11 cellular contexts compared by ENCODE assay signal in genomic region chr2:40256649-40257048, GRCh38.
DNase-seq lines count a peak whose midpoint lies in the region; ATAC-seq and TF ChIP-seq lines count a peak whose summit lies in the region.
"Had no signal": no experiment of that assay in that cellular context is flagged by ENCODE, and none has a peak within 500 bp of the region (broad histone marks: within the 10 kb centered on the region; RNA-seq: fewer than 3 reads in every experiment).

No MANE protein-coding gene starts in this region.

- no peak overlapping the region for H3K4me3 Mint-ChIP-seq in chondrocyte (ENCODE audit: unreplicated experiment)
- H3K4me3 Mint-ChIP-seq in activated CD8-positive, alpha-beta T cell treated with anti-CD3 and anti-CD28 coated beads for 36 hours = no peak overlapping the region
- H3K4me3 Mint-ChIP-seq: activated naive CD4-positive, alpha-beta T cell treated with anti-CD3 and anti-CD28 coated beads for 36 hours had no signal

- DNase-seq in left ventricle myocardium superior (no peak), right atrium auricular region (ENCODE audit: low spot score) (no peak), NB4 (ENCODE audit: low read depth) (peak; percentile 24), chondrocyte (ENCODE audit: low spot score) (no peak), upper lobe of right lung (no peak)
- DNase-seq in stimulated activated CD4-positive, alpha-beta T cell treated with anti-CD3 and anti-CD28 coated beads, Interleukin-15, amount 100 ng/mL, for 24 hours = no peak
- no peak for DNase-seq in activated CD8-positive, alpha-beta T cell treated with anti-CD3 and anti-CD28 coated beads for 36 hours
- DNase-seq: activated naive CD4-positive, alpha-beta T cell treated with anti-CD3 and anti-CD28 coated beads for 36 hours; retina had no signal

- POLR2A ChIA-PET in activated CD8-positive, alpha-beta T cell treated with anti-CD3 and anti-CD28 coated beads for 36 hours (lab: Charles Lee) = no interaction called here

- no peaks in the 10 kb centered on the region for H3K36me3 ChIP-seq in right atrium auricular region
- no peaks in the 10 kb centered on the region for H3K36me3 ChIP-seq in upper lobe of right lung

- no peak for TF ChIP-seq POLR2A in NB4 (IDR thresholded peaks at IDR 0.05; ENCODE audit: extremely low read depth, insufficient read length)

- CTCF ChIA-PET in activated CD8-positive, alpha-beta T cell treated with anti-CD3 and anti-CD28 coated beads for 36 hours (lab: Charles Lee) = interaction anchor here (1.1 kb wide), 2 partner anchors 12 to 43 kb away, joined by 3 read pairs; no protein-coding TSS in a partner anchor

- H3K4me3 ChIP-seq in right atrium auricular region (no peak overlapping the region), NB4 (ENCODE audit: low read depth, low read length) (no peak overlapping the region), upper lobe of right lung (no peak overlapping the region)

- peak; percentile 28 for ATAC-seq in left ventricle myocardium superior
- ATAC-seq in upper lobe of right lung = peak; percentile 34
- no peak for ATAC-seq in activated CD8-positive, alpha-beta T cell treated with anti-CD3 and anti-CD28 coated beads for 36 hours
- no peak for ATAC-seq in GM18873 (IDR thresholded peaks at IDR 0.05; ENCODE audit: low FRiP score, unreplicated experiment)
- ATAC-seq: Panc1 had no signal

- H3K27ac Mint-ChIP-seq in chondrocyte (ENCODE audit: unreplicated experiment) = no peak overlapping the region
- H3K27ac Mint-ChIP-seq in activated CD8-positive, alpha-beta T cell treated with anti-CD3 and anti-CD28 coated beads for 36 hours = no peak overlapping the region
- H3K27ac Mint-ChIP-seq: activated naive CD4-positive, alpha-beta T cell treated with anti-CD3 and anti-CD28 coated beads for 36 hours had no signal

- no peaks in the 10 kb centered on the region for H3K4me1 Mint-ChIP-seq in chondrocyte (ENCODE audit: low read depth)
- no peaks in the 10 kb centered on the region for H3K4me1 Mint-ChIP-seq in activated CD8-positive, alpha-beta T cell treated with anti-CD3 and anti-CD28 coated beads for 36 hours (ENCODE audit: low read depth)

- TF ChIP-seq CTCF in right atrium auricular region (IDR thresholded peaks at IDR 0.05) (no peak), NB4 (IDR thresholded peaks at IDR 0.05; ENCODE audit: low read depth, low read length) (no peak), chondrocyte (IDR thresholded peaks at IDR 0.05) (peak; percentile 39), upper lobe of right lung (IDR thresholded peaks at IDR 0.05) (no peak)
- TF ChIP-seq CTCF in activated CD8-positive, alpha-beta T cell treated with anti-CD3 and anti-CD28 coated beads for 36 hours (IDR thresholded peaks at IDR 0.05) = no peak

- H3K9me3 ChIP-seq in right atrium auricular region = no peaks in the 10 kb centered on the region
- H3K9me3 ChIP-seq in upper lobe of right lung = no peaks in the 10 kb centered on the region

- no peaks in the 10 kb centered on the region for H3K27me3 Mint-ChIP-seq in chondrocyte (ENCODE audit: low read depth)
- no peaks in the 10 kb centered on the region for H3K27me3 Mint-ChIP-seq in activated CD8-positive, alpha-beta T cell treated with anti-CD3 and anti-CD28 coated beads for 36 hours

- H3K27ac ChIP-seq in right atrium auricular region (no peak overlapping the region), upper lobe of right lung (no peak overlapping the region)

- H3K9me3 Mint-ChIP-seq in chondrocyte (ENCODE audit: low read depth) = no peaks in the 10 kb centered on the region
- H3K9me3 Mint-ChIP-seq in activated CD8-positive, alpha-beta T cell treated with anti-CD3 and anti-CD28 coated beads for 36 hours = no peaks in the 10 kb centered on the region
- H3K9me3 Mint-ChIP-seq: activated naive CD4-positive, alpha-beta T cell treated with anti-CD3 and anti-CD28 coated beads for 36 hours had no signal

- peaks cover 0 to 7% of the 10 kb centered on the region in 2 donors for H3K4me1 ChIP-seq in right atrium auricular region
- no peaks in the 10 kb centered on the region for H3K4me1 ChIP-seq in upper lobe of right lung

- H3K36me3 Mint-ChIP-seq in chondrocyte (ENCODE audit: low read depth) = no peaks in the 10 kb centered on the region
- no peaks in the 10 kb centered on the region for H3K36me3 Mint-ChIP-seq in activated CD8-positive, alpha-beta T cell treated with anti-CD3 and anti-CD28 coated beads for 36 hours (ENCODE audit: low read depth)

- no peaks in the 10 kb centered on the region for H3K27me3 ChIP-seq in right atrium auricular region
- no peaks in the 10 kb centered on the region for H3K27me3 ChIP-seq in upper lobe of right lung

- intact Hi-C loops in left ventricle myocardium superior (cut with micrococcal nuclease) = no loop called here
- intact Hi-C loops in upper lobe of right lung (cut with DNase I) = no loop called here
- intact Hi-C loops in activated CD8-positive, alpha-beta T cell treated with anti-CD3 and anti-CD28 coated beads for 36 hours (cut with micrococcal nuclease) = no loop called here

Comparison
In these comparisons a context has a peak if more than half of its experiments do, and no peak if none do; other contexts are left out.
1. ATAC-seq: peak in left ventricle myocardium superior (single experiment) and upper lobe of right lung (single experiment); none in activated CD8-positive, alpha-beta T cell treated with anti-CD3 and anti-CD28 coated beads for 36 hours (single experiment) and GM18873 (single experiment).